2 cellular contexts compared by ENCODE assay signal in the genomic region with DNA sequence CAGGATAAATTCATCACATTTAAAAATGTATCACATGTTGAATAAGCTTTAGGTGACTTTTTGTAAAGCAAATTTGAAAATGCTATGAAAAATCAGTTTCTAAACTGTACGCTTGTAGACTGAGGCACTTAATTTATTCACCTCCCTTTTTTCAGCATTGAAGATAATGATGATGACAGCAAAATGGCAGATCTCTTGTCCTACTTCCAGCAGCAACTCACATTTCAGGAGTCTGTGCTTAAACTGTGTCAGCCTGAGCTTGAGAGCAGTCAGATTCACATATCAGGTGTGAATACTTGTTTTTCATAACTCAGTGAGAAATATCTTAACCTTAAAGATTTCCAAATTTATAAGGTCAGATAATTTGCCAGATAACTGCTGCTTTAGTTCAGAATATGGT.
TF ChIP-seq lines count a peak whose summit lies in the region.

No MANE protein-coding gene starts in this region.

TF ChIP-seq in A549, 52 proteins besides CTCF, POLR2A, EP300 and RAD21:
- TF ChIP-seq NR3C1 (IDR thresholded peaks at IDR 0.05) (no peak), MAFK (IDR thresholded peaks at IDR 0.05; ENCODE audit: partially characterized antibody) (peak; percentile 34)

TF ChIP-seq in IMR-90, 13 proteins besides CTCF, POLR2A, EP300 and RAD21:
- TF ChIP-seq NFE2L2 (IDR thresholded peaks at IDR 0.05; ENCODE audit: low read depth, low read length) (no peak), SMC3 (IDR thresholded peaks at IDR 0.05; ENCODE audit: low read depth, low read length) (no peak), MAFK (IDR thresholded peaks at IDR 0.05; ENCODE audit: low read depth, low read length) (peak; percentile 47)
